1 cellular context compared by ENCODE assay signal in the genomic region with DNA sequence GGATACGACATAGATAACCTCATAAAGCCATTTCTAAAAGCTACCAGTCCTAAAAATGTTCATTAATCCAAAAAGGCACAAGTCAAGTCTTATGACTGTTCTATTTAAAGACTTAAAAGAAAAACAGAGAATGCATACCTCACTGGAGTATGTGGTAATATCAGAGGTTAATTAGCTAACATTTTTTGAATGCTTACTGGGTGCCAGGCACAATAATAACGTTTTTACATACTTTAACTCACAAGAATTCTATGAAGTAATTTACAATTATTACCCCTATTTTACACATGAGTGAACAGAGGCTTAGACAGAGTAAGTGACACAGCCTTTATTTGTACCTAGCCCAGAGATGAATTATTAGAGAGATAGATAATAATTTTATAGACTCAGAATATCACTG.
TF ChIP-seq lines count a peak whose summit lies in the region.

No MANE protein-coding gene starts in this region.

TF ChIP-seq in HepG2, 621 proteins besides CTCF, POLR2A, EP300 and RAD21 (continued from another document):
- TF ChIP-seq, protein P1, sequence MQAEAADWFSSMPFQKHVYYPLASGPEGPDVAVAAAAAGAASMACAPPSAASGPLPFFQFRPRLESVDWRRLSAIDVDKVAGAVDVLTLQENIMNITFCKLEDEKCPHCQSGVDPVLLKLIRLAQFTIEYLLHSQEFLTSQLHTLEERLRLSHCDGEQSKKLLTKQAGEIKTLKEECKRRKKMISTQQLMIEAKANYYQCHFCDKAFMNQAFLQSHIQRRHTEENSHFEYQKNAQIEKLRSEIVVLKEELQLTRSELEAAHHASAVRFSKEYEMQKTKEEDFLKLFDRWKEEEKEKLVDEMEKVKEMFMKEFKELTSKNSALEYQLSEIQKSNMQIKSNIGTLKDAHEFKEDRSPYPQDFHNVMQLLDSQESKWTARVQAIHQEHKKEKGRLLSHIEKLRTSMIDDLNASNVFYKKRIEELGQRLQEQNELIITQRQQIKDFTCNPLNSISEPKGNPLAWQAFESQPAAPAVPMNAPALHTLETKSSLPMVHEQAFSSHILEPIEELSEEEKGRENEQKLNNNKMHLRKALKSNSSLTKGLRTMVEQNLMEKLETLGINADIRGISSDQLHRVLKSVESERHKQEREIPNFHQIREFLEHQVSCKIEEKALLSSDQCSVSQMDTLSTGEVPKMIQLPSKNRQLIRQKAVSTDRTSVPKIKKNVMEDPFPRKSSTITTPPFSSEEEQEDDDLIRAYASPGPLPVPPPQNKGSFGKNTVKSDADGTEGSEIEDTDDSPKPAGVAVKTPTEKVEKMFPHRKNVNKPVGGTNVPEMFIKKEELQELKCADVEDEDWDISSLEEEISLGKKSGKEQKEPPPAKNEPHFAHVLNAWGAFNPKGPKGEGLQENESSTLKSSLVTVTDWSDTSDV (CRISPR knock-in tag; IDR thresholded peaks at IDR 0.05) = no peak
- TF ChIP-seq MEIS2 (CRISPR knock-in tag; IDR thresholded peaks at IDR 0.05) (no peak), BHLHE40 (IDR thresholded peaks at IDR 0.05; ENCODE audit: low read length) (no peak), PHF21A (CRISPR knock-in tag; IDR thresholded peaks at IDR 0.05) (no peak), BRD4 (CRISPR knock-in tag; IDR thresholded peaks at IDR 0.05) (no peak), AHR (CRISPR knock-in tag; IDR thresholded peaks at IDR 0.05) (no peak), ZNF234 (CRISPR knock-in tag; conservative IDR thresholded peaks at IDR 0.05) (no peak), ZNF331 (CRISPR knock-in tag; IDR thresholded peaks at IDR 0.05) (no peak), ZKSCAN8 (CRISPR knock-in tag; IDR thresholded peaks at IDR 0.05; ENCODE audit: borderline replicate concordance) (no peak)
- TF ChIP-seq, protein P2, sequence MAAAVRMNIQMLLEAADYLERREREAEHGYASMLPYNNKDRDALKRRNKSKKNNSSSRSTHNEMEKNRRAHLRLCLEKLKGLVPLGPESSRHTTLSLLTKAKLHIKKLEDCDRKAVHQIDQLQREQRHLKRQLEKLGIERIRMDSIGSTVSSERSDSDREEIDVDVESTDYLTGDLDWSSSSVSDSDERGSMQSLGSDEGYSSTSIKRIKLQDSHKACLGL (CRISPR knock-in tag; IDR thresholded peaks at IDR 0.05) = no peak
- TF ChIP-seq, protein P3, sequence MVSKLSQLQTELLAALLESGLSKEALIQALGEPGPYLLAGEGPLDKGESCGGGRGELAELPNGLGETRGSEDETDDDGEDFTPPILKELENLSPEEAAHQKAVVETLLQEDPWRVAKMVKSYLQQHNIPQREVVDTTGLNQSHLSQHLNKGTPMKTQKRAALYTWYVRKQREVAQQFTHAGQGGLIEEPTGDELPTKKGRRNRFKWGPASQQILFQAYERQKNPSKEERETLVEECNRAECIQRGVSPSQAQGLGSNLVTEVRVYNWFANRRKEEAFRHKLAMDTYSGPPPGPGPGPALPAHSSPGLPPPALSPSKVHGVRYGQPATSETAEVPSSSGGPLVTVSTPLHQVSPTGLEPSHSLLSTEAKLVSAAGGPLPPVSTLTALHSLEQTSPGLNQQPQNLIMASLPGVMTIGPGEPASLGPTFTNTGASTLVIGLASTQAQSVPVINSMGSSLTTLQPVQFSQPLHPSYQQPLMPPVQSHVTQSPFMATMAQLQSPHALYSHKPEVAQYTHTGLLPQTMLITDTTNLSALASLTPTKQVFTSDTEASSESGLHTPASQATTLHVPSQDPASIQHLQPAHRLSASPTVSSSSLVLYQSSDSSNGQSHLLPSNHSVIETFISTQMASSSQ (IDR thresholded peaks at IDR 0.05; ENCODE audit: low read depth) = no peak
- TF ChIP-seq, protein P3 (CRISPR knock-in tag; IDR thresholded peaks at IDR 0.05; ENCODE audit: borderline replicate concordance) = no peak
- TF ChIP-seq, protein P4, sequence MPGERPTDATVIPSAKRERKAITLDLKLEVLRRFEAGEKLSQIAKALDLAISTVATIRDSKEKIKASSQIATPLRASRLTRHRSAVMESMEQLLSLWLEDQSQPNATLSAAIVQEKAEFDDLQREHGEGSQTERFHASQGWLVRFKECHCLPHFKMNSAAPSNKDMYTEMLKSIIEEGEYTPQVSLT (CRISPR knock-in tag; IDR thresholded peaks at IDR 0.05; ENCODE audit: borderline replicate concordance, low read depth) = no peak
